31 cellular contexts compared by ENCODE assay signal in the genomic region with DNA sequence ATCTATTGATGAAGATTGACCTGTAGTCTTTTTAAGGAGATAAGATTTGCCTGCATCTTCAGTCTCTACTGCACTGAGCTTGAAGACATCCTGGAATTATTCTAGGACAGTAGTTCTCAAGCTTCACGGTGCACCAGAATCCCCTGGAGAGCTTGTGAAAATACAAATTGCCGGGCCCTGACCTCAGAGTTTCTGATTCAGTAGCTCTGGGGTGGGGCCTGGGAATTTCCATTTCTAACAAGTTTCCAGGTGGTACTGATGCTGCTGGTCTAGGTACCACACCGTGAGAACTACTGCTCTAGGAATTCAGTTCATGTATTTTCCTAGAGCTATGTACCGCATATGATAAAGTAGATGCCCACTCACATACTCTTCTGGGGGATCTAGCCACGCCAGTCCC.
"Had no signal": no experiment of that assay in that cellular context is flagged by ENCODE, and none has a peak within 500 bp of the region (broad histone marks: within the 10 kb centered on the region; RNA-seq: fewer than 3 reads in every experiment).

No MANE protein-coding gene starts in this region.

- H3K9me3 Mint-ChIP-seq: activated CD4-positive, alpha-beta T cell treated with anti-CD3 and anti-CD28 coated beads, Interleukin-2, amount 10 ng/mL, durations not matched to agents 24 days and 14 days; activated naive CD4-positive, alpha-beta T cell treated with anti-CD3 and anti-CD28 coated beads, Interleukin-2, amount 50 U/mL, for 24 hours; activated naive CD8-positive, alpha-beta T cell treated with anti-CD3 and anti-CD28 coated beads for 36 hours; activated T-helper 1 cell treated with anti-CD3 and anti-CD28 coated beads, Interleukin-12 subunit alpha, Interleukin-12 subunit beta, Interleukin-2, Interleukin-4 antibody, amounts not matched to agents 30 ng/mL and 10 ng/mL and 1 ng/mL, durations not matched to agents 14 hours and 24 hours and 36 hours; activated T-helper 2 cell treated with anti-CD3 and anti-CD28 coated beads, Interferon-gamma antibody, Interleukin-2, Interleukin-4, amounts not matched to agents 10 μg/mL and 5 μg/mL and 100 μg/mL, durations not matched to agents 14 hours and 24 hours and 36 hours; effector memory CD8-positive, alpha-beta T cell had no signal

- H3K27me3 ChIP-seq: adrenal gland, body of pancreas had no signal

- DNase-seq: activated CD4-positive, alpha-beta memory T cell treated with anti-CD3 and anti-CD28 coated beads for 36 hours; activated CD4-positive, alpha-beta T cell treated with anti-CD3 and anti-CD28 coated beads for 36 hours; activated CD4-positive, alpha-beta T cell treated with anti-CD3 and anti-CD28 coated beads, Interleukin-2, amount 10 ng/mL, durations not matched to agents 24 days and 14 days; activated CD4-positive, CD25-positive, alpha-beta regulatory T cell; activated CD4-positive, CD25-positive, alpha-beta regulatory T cell treated with anti-CD3 and anti-CD28 coated beads, Interleukin-2, amount 50 U/mL, for 72 hours; activated CD8-positive, alpha-beta memory T cell treated with anti-CD3 and anti-CD28 coated beads, Interleukin-2, amount 10 ng/mL, durations not matched to agents 7 days and 5 days; activated CD8-positive, alpha-beta memory T cell treated with anti-CD3 and anti-CD28 coated beads, Interleukin-2, amount 50 U/mL, for 4 hours; activated CD8-positive, alpha-beta T cell treated with anti-CD3 and anti-CD28 coated beads, Interleukin-2, amount 10 ng/mL, durations not matched to agents 7 days and 5 days; activated effector memory CD4-positive, alpha-beta T cell treated with anti-CD3 and anti-CD28 coated beads, Interleukin-2, amount 50 U/mL, for 16 hours; activated naive CD4-positive, alpha-beta T cell treated with anti-CD3 and anti-CD28 coated beads for 36 hours; activated naive CD8-positive, alpha-beta T cell treated with anti-CD3 and anti-CD28 coated beads for 36 hours; activated naive CD8-positive, alpha-beta T cell treated with anti-CD3 and anti-CD28 coated beads, Interleukin-2, amount 50 U/mL, for 24 hours; activated T-cell treated with anti-CD3 and anti-CD28 coated beads, Interleukin-2, amount 50 U/mL, for 1 hour; activated T-cell treated with anti-CD3 and anti-CD28 coated beads, Interleukin-2, amount 50 U/mL, for 48 hours; adrenal gland; amygdala; aorta; body of pancreas; caudate nucleus; cortex of kidney; dermis blood vessel endothelial cell; effector CD4-positive, alpha-beta T cell; effector memory CD8-positive, alpha-beta T cell; esophagus squamous epithelium; foreskin melanocyte; T-helper 2 cell had no signal

- H3K4me1 ChIP-seq: adrenal gland, esophagus squamous epithelium, gastroesophageal sphincter had no signal

- H3K4me3 Mint-ChIP-seq: activated CD4-positive, alpha-beta memory T cell treated with anti-CD3 and anti-CD28 coated beads for 36 hours; activated CD4-positive, alpha-beta T cell treated with anti-CD3 and anti-CD28 coated beads for 36 hours; activated CD4-positive, alpha-beta T cell treated with anti-CD3 and anti-CD28 coated beads, Interleukin-2, amount 10 ng/mL, durations not matched to agents 24 days and 14 days; activated CD8-positive, alpha-beta memory T cell treated with anti-CD3 and anti-CD28 coated beads, Interleukin-2, amount 10 ng/mL, durations not matched to agents 7 days and 5 days; activated CD8-positive, alpha-beta T cell treated with anti-CD3 and anti-CD28 coated beads, Interleukin-2, amount 10 ng/mL, durations not matched to agents 7 days and 5 days; activated naive CD4-positive, alpha-beta T cell treated with anti-CD3 and anti-CD28 coated beads for 36 hours; activated naive CD4-positive, alpha-beta T cell treated with anti-CD3 and anti-CD28 coated beads, Interleukin-2, amount 50 U/mL, for 24 hours; activated naive CD8-positive, alpha-beta T cell treated with anti-CD3 and anti-CD28 coated beads for 36 hours; activated naive CD8-positive, alpha-beta T cell treated with anti-CD3 and anti-CD28 coated beads, Interleukin-2, amount 50 U/mL, for 24 hours; activated T-helper 1 cell treated with anti-CD3 and anti-CD28 coated beads, Interleukin-12 subunit alpha, Interleukin-12 subunit beta, Interleukin-2, Interleukin-4 antibody, amounts not matched to agents 30 ng/mL and 10 ng/mL and 1 ng/mL, durations not matched to agents 14 hours and 24 hours and 36 hours; effector memory CD8-positive, alpha-beta T cell had no signal

- ATAC-seq: activated CD4-positive, alpha-beta T cell treated with anti-CD3 and anti-CD28 coated beads for 36 hours; activated CD8-positive, alpha-beta memory T cell treated with anti-CD3 and anti-CD28 coated beads, Interleukin-2, amount 10 ng/mL, durations not matched to agents 7 days and 5 days; activated CD8-positive, alpha-beta T cell treated with anti-CD3 and anti-CD28 coated beads, Interleukin-2, amount 10 ng/mL, durations not matched to agents 7 days and 5 days; activated naive CD8-positive, alpha-beta T cell treated with anti-CD3 and anti-CD28 coated beads, Interleukin-2, amount 50 U/mL, for 24 hours; body of pancreas; effector memory CD8-positive, alpha-beta T cell; gastroesophageal sphincter had no signal

- H3K36me3 ChIP-seq: adrenal gland, esophagus squamous epithelium, gastroesophageal sphincter had no signal

- H3K36me3 Mint-ChIP-seq: activated CD4-positive, alpha-beta memory T cell treated with anti-CD3 and anti-CD28 coated beads for 36 hours; activated CD8-positive, alpha-beta memory T cell treated with anti-CD3 and anti-CD28 coated beads, Interleukin-2, amount 10 ng/mL, durations not matched to agents 7 days and 5 days; activated naive CD4-positive, alpha-beta T cell treated with anti-CD3 and anti-CD28 coated beads, Interleukin-2, amount 50 U/mL, for 24 hours; activated naive CD8-positive, alpha-beta T cell treated with anti-CD3 and anti-CD28 coated beads for 36 hours had no signal

- H3K27ac Mint-ChIP-seq: activated CD4-positive, alpha-beta memory T cell treated with anti-CD3 and anti-CD28 coated beads for 36 hours; activated CD4-positive, alpha-beta T cell treated with anti-CD3 and anti-CD28 coated beads for 36 hours; activated CD4-positive, alpha-beta T cell treated with anti-CD3 and anti-CD28 coated beads, Interleukin-2, amount 10 ng/mL, durations not matched to agents 24 days and 14 days; activated CD8-positive, alpha-beta memory T cell treated with anti-CD3 and anti-CD28 coated beads, Interleukin-2, amount 10 ng/mL, durations not matched to agents 7 days and 5 days; activated CD8-positive, alpha-beta T cell treated with anti-CD3 and anti-CD28 coated beads, Interleukin-2, amount 10 ng/mL, durations not matched to agents 7 days and 5 days; activated naive CD4-positive, alpha-beta T cell treated with anti-CD3 and anti-CD28 coated beads for 36 hours; activated naive CD4-positive, alpha-beta T cell treated with anti-CD3 and anti-CD28 coated beads, Interleukin-2, amount 50 U/mL, for 24 hours; activated naive CD8-positive, alpha-beta T cell treated with anti-CD3 and anti-CD28 coated beads for 36 hours; activated naive CD8-positive, alpha-beta T cell treated with anti-CD3 and anti-CD28 coated beads, Interleukin-2, amount 50 U/mL, for 24 hours; activated T-helper 1 cell treated with anti-CD3 and anti-CD28 coated beads, Interleukin-12 subunit alpha, Interleukin-12 subunit beta, Interleukin-2, Interleukin-4 antibody, amounts not matched to agents 30 ng/mL and 10 ng/mL and 1 ng/mL, durations not matched to agents 14 hours and 24 hours and 36 hours; activated T-helper 2 cell treated with anti-CD3 and anti-CD28 coated beads, Interferon-gamma antibody, Interleukin-2, Interleukin-4, amounts not matched to agents 10 μg/mL and 5 μg/mL and 100 μg/mL, durations not matched to agents 14 hours and 24 hours and 36 hours had no signal

- H3K4me3 ChIP-seq: adrenal gland, body of pancreas, esophagus squamous epithelium, gastroesophageal sphincter had no signal

- H3K27me3 Mint-ChIP-seq: activated naive CD4-positive, alpha-beta T cell treated with anti-CD3 and anti-CD28 coated beads, Interleukin-2, amount 50 U/mL, for 24 hours; activated naive CD8-positive, alpha-beta T cell treated with anti-CD3 and anti-CD28 coated beads for 36 hours had no signal

- H3K9me3 ChIP-seq: adrenal gland, body of pancreas, esophagus squamous epithelium, gastroesophageal sphincter had no signal

- H3K27ac ChIP-seq: adrenal gland, body of pancreas, epithelial cell of prostate, esophagus squamous epithelium, gastroesophageal sphincter had no signal
